Comparison of ENCODE assay signal across 11 cellular contexts in the genomic region with DNA sequence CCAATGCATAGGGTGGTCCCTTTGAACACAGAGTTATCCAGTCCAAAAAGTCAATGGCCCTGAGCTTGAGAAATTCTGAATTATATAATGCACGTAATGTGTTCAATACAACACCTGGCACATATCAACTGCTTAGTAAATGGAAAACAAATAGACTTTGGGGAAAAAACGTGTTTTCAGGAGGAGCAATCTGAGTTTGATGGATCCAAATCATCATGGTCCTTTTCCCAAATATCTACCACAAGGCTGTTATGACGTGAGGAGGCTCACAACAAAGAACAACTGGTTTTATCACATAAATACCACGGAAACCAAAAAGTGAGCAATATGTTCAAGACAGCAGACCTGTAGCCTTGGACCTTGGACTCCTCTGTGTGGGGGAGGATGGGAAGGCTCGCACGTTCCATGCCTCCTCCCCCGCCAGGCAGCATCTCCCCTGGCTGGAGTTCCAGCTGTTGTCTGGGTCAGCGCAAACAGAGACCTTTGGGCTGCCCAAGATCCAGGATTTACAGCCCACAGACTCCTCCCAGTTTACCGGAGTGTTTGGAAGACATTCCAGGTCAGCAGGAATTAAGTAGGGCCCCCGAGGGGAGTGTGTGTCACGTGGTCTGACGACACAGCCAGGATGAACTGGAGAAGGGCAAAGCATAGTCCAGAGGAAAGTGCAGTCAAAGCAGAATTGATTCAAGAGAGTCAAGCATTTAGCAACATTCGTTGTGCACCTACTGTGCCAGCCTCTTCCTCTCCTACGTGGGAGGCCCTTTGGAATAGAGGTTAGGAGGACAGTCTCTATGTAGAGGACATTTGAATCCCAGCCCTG. TPM values are rescaled to one million over a fixed set of nuclear protein-coding genes. Genes with fewer than 3 reads are reported as not detected.
A peak's percentile ranks its signal among the peaks of the same experiment; 100 is the strongest.
DNase-seq lines count a peak whose midpoint lies in the region; ATAC-seq and TF ChIP-seq lines count a peak whose summit lies in the region.
"Had no signal": no experiment of that assay in that cellular context is flagged by ENCODE, and none has a peak within 500 bp of the region (broad histone marks: within the 10 kb centered on the region; RNA-seq: fewer than 3 reads in every experiment).

No MANE protein-coding gene starts in this region.

- H3K9me3 ChIP-seq in gastroesophageal sphincter: no peaks in the 10 kb centered on the region

- no peaks in the 10 kb centered on the region for H3K4me1 ChIP-seq in gastroesophageal sphincter

- peaks cover 15% of the 10 kb centered on the region for H3K27me3 ChIP-seq in gastroesophageal sphincter

- H3K4me3 Mint-ChIP-seq in activated naive CD8-positive, alpha-beta T cell treated with anti-CD3 and anti-CD28 coated beads for 36 hours: no peak overlapping the region
- H3K4me3 Mint-ChIP-seq: stimulated activated naive CD8-positive, alpha-beta T cell treated with anti-CD3 and anti-CD28 coated beads, Interleukin-15, Interleukin-2, amounts not matched to agents 100 ng/mL and 50 ng/mL, for 24 hours had no signal

- no peaks in the 10 kb centered on the region for H3K9me3 Mint-ChIP-seq in activated naive CD8-positive, alpha-beta T cell treated with anti-CD3 and anti-CD28 coated beads for 36 hours
- H3K9me3 Mint-ChIP-seq: stimulated activated naive CD8-positive, alpha-beta T cell treated with anti-CD3 and anti-CD28 coated beads, Interleukin-15, Interleukin-2, amounts not matched to agents 100 ng/mL and 50 ng/mL, for 24 hours had no signal

- H3K27ac Mint-ChIP-seq in activated naive CD8-positive, alpha-beta T cell treated with anti-CD3 and anti-CD28 coated beads for 36 hours: no peak overlapping the region
- H3K27ac Mint-ChIP-seq: stimulated activated naive CD8-positive, alpha-beta T cell treated with anti-CD3 and anti-CD28 coated beads, Interleukin-15, Interleukin-2, amounts not matched to agents 100 ng/mL and 50 ng/mL, for 24 hours had no signal

- no peak overlapping the region for H3K27ac ChIP-seq in gastroesophageal sphincter

- peaks cover 6% of the 10 kb centered on the region for H3K4me1 Mint-ChIP-seq in activated naive CD8-positive, alpha-beta T cell treated with anti-CD3 and anti-CD28 coated beads for 36 hours

- CTCF ChIA-PET in HEK293T (lab: Yijun Ruan, JAX): no interaction called here

- no peaks in the 10 kb centered on the region for H3K36me3 Mint-ChIP-seq in activated naive CD8-positive, alpha-beta T cell treated with anti-CD3 and anti-CD28 coated beads for 36 hours

- no peaks in the 10 kb centered on the region for H3K36me3 ChIP-seq in gastroesophageal sphincter

- no peak for TF ChIP-seq EP300 in gastroesophageal sphincter (IDR thresholded peaks at IDR 0.05)

- no peak for TF ChIP-seq POLR2A in gastroesophageal sphincter (IDR thresholded peaks at IDR 0.05)

- 16 to 23% methylated on average over 8 to 10 of the region's 14 CpGs for WGBS in gastroesophageal sphincter (ENCODE audit: low coverage in 1 of 2), 2 donors

- POLR2A ChIA-PET in HEK293T (lab: Yijun Ruan, JAX): interaction anchor here (0.9 to 3.8 kb wide), 5 partner anchors 10 to 37 kb away, joined by 3 to 18 read pairs (median 3); partner anchors contain the start of gene MED18

- ATAC-seq in gastroesophageal sphincter: no peak

- DNase-seq in HEK293T (ENCODE audit: extremely low spot score): peak; percentile 79
- DNase-seq in SK-N-DZ (ENCODE audit: low spot score): peak; percentile 53
- peak; percentile 44 for DNase-seq in iPS DF 4.7 (ENCODE audit: extremely low read depth, low spot score)
- DNase-seq in retina: peak; percentile 69
- DNase-seq in D341Med (ENCODE audit: low spot score): no peak
- DNase-seq in activated naive CD8-positive, alpha-beta T cell treated with anti-CD3 and anti-CD28 coated beads for 36 hours: no peak
- no peak for DNase-seq in COLO829 (ENCODE audit: low spot score)
- DNase-seq: NCI-H2081 treated with DMSO at 0.1 percent for 48 hours, nucleus accumbens had no signal

- no peak for TF ChIP-seq CTCF in gastroesophageal sphincter (IDR thresholded peaks at IDR 0.05)

- peaks cover 4% of the 10 kb centered on the region for H3K27me3 Mint-ChIP-seq in activated naive CD8-positive, alpha-beta T cell treated with anti-CD3 and anti-CD28 coated beads for 36 hours

- H3K4me3 ChIP-seq in gastroesophageal sphincter: no peak overlapping the region

TF ChIP-seq in HEK293T, 16 proteins besides CTCF, POLR2A, EP300 and RAD21:
- no peak for TF ChIP-seq BHLHE40 (IDR thresholded peaks at IDR 0.05; ENCODE audit: borderline replicate concordance)
- peak; percentile 74; the same call in 1 of the 2 replicates for TF ChIP-seq PKNOX1 (IDR thresholded peaks at IDR 0.05)
- no peak for TF ChIP-seq NFRKB (IDR thresholded peaks at IDR 0.05)
- no peak for TF ChIP-seq SUZ12 (IDR thresholded peaks at IDR 0.05)

RNA-seq across cellular contexts. Expression of gene MED18, which starts 32.2 kb away (rescaled TPM):
- polyA plus RNA-seq in SK-N-DZ (2014; cell fraction: cytosol; rRNA removed): 9.9 and 11.2 TPM in 2 replicates
- 7.8 and 9.5 TPM in 2 replicates for polyA plus RNA-seq in SK-N-DZ (2014; cell fraction: nucleus; rRNA removed)
- 10 to 100 TPM in 3 of 4 donors, 1 to 10 TPM in 1; 8.5 to 21.0 (median 18.2) TPM for total RNA-seq in gastroesophageal sphincter
- total RNA-seq in activated naive CD8-positive, alpha-beta T cell treated with anti-CD3 and anti-CD28 coated beads for 36 hours: 10 to 100 TPM; 15.0 to 17.1 TPM

RNA-seq across cellular contexts. Expression of gene SESN2, which starts 37.3 kb away (rescaled TPM):
- 4.8 and 5.8 TPM in 2 replicates for polyA plus RNA-seq in SK-N-DZ (2014; cell fraction: cytosol; rRNA removed)
- polyA plus RNA-seq in SK-N-DZ (2014; cell fraction: nucleus; rRNA removed): 4.2 and 4.5 TPM in 2 replicates
- 1 to 10 TPM; 7.7 to 10.0 (median 8.3) TPM for total RNA-seq in gastroesophageal sphincter
- total RNA-seq in activated naive CD8-positive, alpha-beta T cell treated with anti-CD3 and anti-CD28 coated beads for 36 hours: 10 to 100 TPM; 35.4 to 36.3 TPM

Comparison
In these comparisons a context has a peak if more than half of its experiments do, and no peak if none do; other contexts are left out.
1. DNase-seq: peak in HEK293T (single experiment), SK-N-DZ (single experiment), iPS DF 4.7 (single experiment) and retina (single experiment); none in D341Med (single experiment), activated naive CD8-positive, alpha-beta T cell treated with anti-CD3 and anti-CD28 coated beads for 36 hours (single experiment) and COLO829 (single experiment).